In the genomic region with DNA sequence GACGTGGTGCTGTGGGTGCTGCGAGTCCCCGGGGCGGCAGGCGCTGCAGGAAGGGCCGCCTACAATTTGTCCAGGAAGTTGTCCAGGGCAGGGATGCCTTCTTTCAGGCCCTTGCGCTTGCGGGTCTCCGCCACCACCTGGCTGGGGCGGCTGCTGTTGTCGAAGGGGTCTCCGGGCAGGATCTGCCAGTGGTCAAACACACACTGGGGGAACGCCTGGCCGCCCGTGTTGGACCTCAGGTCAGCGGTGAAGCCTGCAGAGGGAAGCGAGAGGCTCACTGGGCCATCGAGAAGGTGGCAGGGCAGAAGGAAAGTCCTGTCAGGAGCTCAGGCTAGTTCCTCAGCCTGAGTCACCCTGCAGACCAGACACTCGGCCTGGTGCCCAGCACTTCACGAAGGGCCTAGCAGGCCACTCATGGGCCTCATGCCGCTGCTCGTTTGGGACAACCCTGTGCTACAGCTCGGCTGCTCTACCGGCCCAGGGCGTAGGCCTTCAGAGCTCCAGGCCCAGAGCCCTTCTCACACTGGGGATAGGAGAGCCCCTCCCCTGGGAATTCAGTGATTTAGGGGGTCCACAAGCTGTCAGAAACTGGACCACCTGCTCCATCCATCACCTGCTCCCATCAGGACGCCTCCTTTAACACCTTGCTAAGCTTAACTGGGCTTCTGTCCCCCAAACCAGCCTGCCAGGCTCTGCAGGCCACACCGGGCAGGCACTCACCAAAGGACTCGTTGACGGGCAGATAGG, we compare ENCODE assay signal across 14 cellular contexts. TPM values are rescaled to one million over a fixed set of nuclear protein-coding genes. Genes with fewer than 3 reads are reported as not detected.
A peak's percentile ranks its signal among the peaks of the same experiment; 100 is the strongest.
DNase-seq lines count a peak whose midpoint lies in the region; ATAC-seq, FAIRE-seq and TF ChIP-seq lines count a peak whose summit lies in the region.
"Had no signal": no experiment of that assay in that cellular context is flagged by ENCODE, and none has a peak within 500 bp of the region (broad histone marks: within the 10 kb centered on the region; RNA-seq: fewer than 3 reads in every experiment).

No MANE protein-coding gene starts in this region.

- no peak for FAIRE-seq in H54 (lab: Jason Lieb, UNC)
- FAIRE-seq: A549 had no signal

- H3K27ac Mint-ChIP-seq in IgD-negative memory B cell (peak overlapping the region; percentile 53 to 85 (median 59)), progenitor cell of endocrine pancreas (peak overlapping the region; percentile 62)
- peak overlapping the region; percentile 38 for H3K27ac Mint-ChIP-seq in central memory CD8-positive, alpha-beta T cell (ENCODE audit: low read depth)
- H3K27ac Mint-ChIP-seq: activated CD4-positive, alpha-beta memory T cell treated with anti-CD3 and anti-CD28 coated beads, Interleukin-2, amount 10 ng/mL, durations not matched to agents 7 days and 5 days had no signal

- H3K9me3 Mint-ChIP-seq in IgD-negative memory B cell (no peaks in the 10 kb centered on the region), progenitor cell of endocrine pancreas (ENCODE audit: low read depth) (no peaks in the 10 kb centered on the region)
- no peaks in the 10 kb centered on the region for H3K9me3 Mint-ChIP-seq in central memory CD8-positive, alpha-beta T cell
- H3K9me3 Mint-ChIP-seq: activated CD4-positive, alpha-beta memory T cell treated with anti-CD3 and anti-CD28 coated beads, Interleukin-2, amount 10 ng/mL, durations not matched to agents 7 days and 5 days; brain had no signal

- H3K27me3 Mint-ChIP-seq in IgD-negative memory B cell (no peaks in the 10 kb centered on the region), progenitor cell of endocrine pancreas (no peaks in the 10 kb centered on the region)
- H3K27me3 Mint-ChIP-seq in central memory CD8-positive, alpha-beta T cell, result no peaks in the 10 kb centered on the region
- H3K27me3 Mint-ChIP-seq: activated CD4-positive, alpha-beta memory T cell treated with anti-CD3 and anti-CD28 coated beads, Interleukin-2, amount 10 ng/mL, durations not matched to agents 7 days and 5 days; brain had no signal

- H3K4me3 Mint-ChIP-seq in IgD-negative memory B cell (peak overlapping the region in 1 of 4 donors; percentile 69), progenitor cell of endocrine pancreas (ENCODE audit: low read depth) (no peak overlapping the region)
- peak overlapping the region; percentile 47 for H3K4me3 Mint-ChIP-seq in central memory CD8-positive, alpha-beta T cell
- H3K4me3 Mint-ChIP-seq: activated CD4-positive, alpha-beta memory T cell treated with anti-CD3 and anti-CD28 coated beads, Interleukin-2, amount 10 ng/mL, durations not matched to agents 7 days and 5 days had no signal

- H3K4me1 Mint-ChIP-seq in IgD-negative memory B cell (peaks cover under 1 to 3% (median 1%) of the 10 kb centered on the region in 3 donors), progenitor cell of endocrine pancreas (ENCODE audit: low read depth) (no peaks in the 10 kb centered on the region)
- H3K4me1 Mint-ChIP-seq in central memory CD8-positive, alpha-beta T cell, result peaks cover 5% of the 10 kb centered on the region
- H3K4me1 Mint-ChIP-seq: brain had no signal

- no peak for ATAC-seq in central memory CD8-positive, alpha-beta T cell (replicated peaks; ENCODE audit: extremely low read depth, poor library complexity, severe bottlenecking)
- no peak for ATAC-seq in sciatic nerve

- TF ChIP-seq CTCF in progenitor cell of endocrine pancreas (IDR thresholded peaks at IDR 0.05; ENCODE audit: unreplicated experiment), result no peak

- no peak for TF ChIP-seq POLR2A in H54 (IDR thresholded peaks at IDR 0.05; ENCODE audit: low read depth, low read length)

- H3K36me3 Mint-ChIP-seq in IgD-negative memory B cell (peaks cover 7% of the 10 kb centered on the region), progenitor cell of endocrine pancreas (ENCODE audit: insufficient read depth) (peaks cover 12% of the 10 kb centered on the region)
- peaks cover 71% of the 10 kb centered on the region for H3K36me3 Mint-ChIP-seq in central memory CD8-positive, alpha-beta T cell (ENCODE audit: insufficient read depth)

- DNase-seq in NCI-H2196 (lab: John Stamatoyannopoulos, UW; ENCODE audit: unreplicated experiment) (peak; percentile 44), NCI-H2196 treated with DMSO at 0.1 percent for 48 hours (lab: John Stamatoyannopoulos, UW; ENCODE audit: unreplicated experiment) (no peak), progenitor cell of endocrine pancreas (ENCODE audit: low spot score, unreplicated experiment) (no peak), sciatic nerve (ENCODE audit: low spot score) (no peak), cerebellum (ENCODE audit: low spot score) (no peak), H54 (ENCODE audit: insufficient read length, low spot score) (no peak)
- DNase-seq in central memory CD8-positive, alpha-beta T cell (ENCODE audit: low spot score in 2 of 2), result no peak
- DNase-seq: activated CD4-positive, alpha-beta memory T cell treated with anti-CD3 and anti-CD28 coated beads, Interleukin-2, amount 10 ng/mL, durations not matched to agents 7 days and 5 days; kidney glomerular epithelial cell; NCI-H446 treated with DMSO at 0.1 percent for 48 hours; SW 1271 had no signal

- intact Hi-C loops in sciatic nerve (cut with DNase I), result no loop called here

RNA-seq across cellular contexts. Expression of gene DAPK3, which starts 5.8 kb away (rescaled TPM):
- polyA plus RNA-seq in IgD-negative memory B cell, result 34.7 TPM
- total RNA-seq in progenitor cell of endocrine pancreas (105 and 106 TPM in 2 replicates), sciatic nerve (69.0 TPM), cerebellum (45.4 TPM)

RNA-seq across cellular contexts. Expression of gene EEF2, which starts 8.6 kb away (rescaled TPM):
- 1,056 TPM for polyA plus RNA-seq in IgD-negative memory B cell
- total RNA-seq in progenitor cell of endocrine pancreas (3,028 and 3,054 TPM in 2 replicates), sciatic nerve (1,381 TPM), cerebellum (1,068 TPM)

RNA-seq across cellular contexts. Expression of gene PIAS4, which starts 30.9 kb away (rescaled TPM):
- 8.9 TPM for polyA plus RNA-seq in IgD-negative memory B cell
- 55.3 and 56.3 TPM in 2 replicates for total RNA-seq in progenitor cell of endocrine pancreas
- total RNA-seq in sciatic nerve, result 33.4 TPM
- total RNA-seq in cerebellum, result 19.1 TPM

RNA-seq across cellular contexts. Expression of gene NMRK2, which starts 43.8 kb away (rescaled TPM):
- polyA plus RNA-seq in IgD-negative memory B cell, result not detected
- total RNA-seq in progenitor cell of endocrine pancreas, result 1.4 and 2.3 TPM in 2 replicates
- total RNA-seq in sciatic nerve, result not detected
- total RNA-seq in cerebellum, result not detected
- total RNA-seq: activated CD4-positive, alpha-beta memory T cell treated with anti-CD3 and anti-CD28 coated beads, Interleukin-2, amount 10 ng/mL, durations not matched to agents 7 days and 5 days had no signal
- polyA plus RNA-seq: A549 had no signal
